ENCODE assay signal across 8 cellular contexts in genomic region chr5:126845470-126846076, GRCh38.
DNase-seq lines count a peak whose midpoint lies in the region; ATAC-seq lines count a peak whose summit lies in the region.
"Not testable (repeated sequence)": the region's sequence is repeated elsewhere in the genome, so short reads cannot be mapped to it uniquely, and the experiment has no call there.

No MANE protein-coding gene starts in this region.

- H3K9ac ChIP-seq in BLaER1: not testable (repeated sequence)

- H3K36me3 ChIP-seq in BLaER1: not testable (repeated sequence)

- H3K4me1 ChIP-seq in BLaER1: peaks cover 33% of the 10 kb centered on the region

- H3K9me3 ChIP-seq in BLaER1: not testable (repeated sequence)

- not testable (repeated sequence) for H4K20me1 ChIP-seq in BLaER1

- DNase-seq in GM19238 (ENCODE audit: insufficient read length, low spot score) (peak; percentile 41), NOMO-1 (lab: John Stamatoyannopoulos, UW; ENCODE audit: unreplicated experiment in 2 of 2) (peak; percentile 50 to 85), iPS-NIHi7 (ENCODE audit: extremely low spot score) (peak; percentile 66)
- peak; percentile 62 for DNase-seq in activated CD4-positive, alpha-beta T cell treated with anti-CD3 and anti-CD28 coated beads for 48 hours
- DNase-seq in central memory CD4-positive, alpha-beta T cell: peak; percentile 27
- peak; percentile 32 to 59 for DNase-seq in stimulated activated CD4-positive, alpha-beta T cell treated with anti-CD3 and anti-CD28 coated beads, Interleukin-15, amount 100 ng/mL, for 1 hour (ENCODE audit: low read depth in 1 of 2, low spot score in 1 of 2)

- not testable (repeated sequence) for H3K27me3 ChIP-seq in BLaER1

- H3K27ac ChIP-seq in BLaER1: not testable (repeated sequence)

- not testable (repeated sequence) for H3K4me3 ChIP-seq in BLaER1

- ATAC-seq in HG02885 (IDR thresholded peaks at IDR 0.05; ENCODE audit: poor library complexity, unreplicated experiment): peak; percentile 94

- peak overlapping the region; percentile 61 for H3K4me2 ChIP-seq in BLaER1
